ENCODE assay signal across 15 cellular contexts in genomic region chr1:151237678-151238466, GRCh38. TPM values are rescaled to one million over a fixed set of nuclear protein-coding genes. Genes with fewer than 3 reads are reported as not detected.
DNase-seq lines count a peak whose midpoint lies in the region; ATAC-seq, FAIRE-seq and TF ChIP-seq lines count a peak whose summit lies in the region.
"Had no signal": no experiment of that assay in that cellular context is flagged by ENCODE, and none has a peak within 500 bp of the region (broad histone marks: within the 10 kb centered on the region; RNA-seq: fewer than 3 reads in every experiment).

No MANE protein-coding gene starts in this region.

- no peak for DNase-seq in activated T-cell treated with anti-CD3 and anti-CD28 coated beads, Interleukin-2, amount 50 U/mL, for 24 hours
- DNase-seq in activated T-cell treated with anti-CD3 and anti-CD28 coated beads for 4 hours, result no peak
- DNase-seq in MV-4-11 (lab: John Stamatoyannopoulos, UW), result peak; percentile 73
- DNase-seq in GM12878 (ENCODE audit: low read depth, low spot score), result no peak
- DNase-seq in smooth muscle cell (lab: John Stamatoyannopoulos, UW; ENCODE audit: unreplicated experiment), result no peak
- no peak for DNase-seq in kidney tubule cell (ENCODE audit: low spot score)
- no peak for DNase-seq in effector CD4-positive, alpha-beta T cell
- DNase-seq in D721Med (ENCODE audit: insufficient read length, low spot score), result no peak
- DNase-seq: NCI-H1048, NCI-H510A treated with DMSO at 0.1 percent for 48 hours had no signal

- H3K9ac ChIP-seq in GM12878 (ENCODE audit: control insufficient read depth, insufficient read depth, low read length) (no peak overlapping the region), smooth muscle cell (ENCODE audit: low read depth) (no peak overlapping the region)

- peaks cover 2% of the 10 kb centered on the region for H3K4me1 Mint-ChIP-seq in activated T-cell treated with anti-CD3 and anti-CD28 coated beads, Interleukin-2, amount 50 U/mL, for 24 hours (ENCODE audit: low read depth)

- TF ChIP-seq CTCF in GM12878 (IDR thresholded peaks at IDR 0.05 in 2 of 3, conservative IDR thresholded peaks at IDR 0.05 in 1 of 3; ENCODE audit: control insufficient read depth in 2 of 3, extremely low read depth in 1 of 3, insufficient read depth in 1 of 3, low read depth in 3 of 3, low read length in 3 of 3) (no peak), smooth muscle cell (IDR thresholded peaks at IDR 0.05; ENCODE audit: borderline replicate concordance, insufficient read depth, poor library complexity, severe bottlenecking) (no peak), D721Med (IDR thresholded peaks at IDR 0.05; ENCODE audit: insufficient read depth, missing control alignments) (no peak)

- H3K4me3 ChIP-seq in GM12878, result no peak overlapping the region
- H3K4me3 ChIP-seq in smooth muscle cell, result no peak overlapping the region
- H3K4me3 ChIP-seq: skin epidermis had no signal

- H3K4me2 ChIP-seq in GM12878 (ENCODE audit: control insufficient read depth, insufficient read depth) (no peak overlapping the region), smooth muscle cell (no peak overlapping the region)

- intact Hi-C loops in GM12878 (cut with micrococcal nuclease; ENCODE audit: unreplicated experiment), result no loop called here

- H3K9me3 Mint-ChIP-seq in activated T-cell treated with anti-CD3 and anti-CD28 coated beads, Interleukin-2, amount 50 U/mL, for 24 hours, result no peaks in the 10 kb centered on the region
- H3K9me3 Mint-ChIP-seq: natural killer cell treated with Interleukin-12 subunit alpha and Interleukin-12 subunit beta and Interleukin-15 and Interleukin-18, amount 100 ng/mL, for 72 hours; type B pancreatic cell had no signal

- H3K27me3 ChIP-seq in GM12878 (replicated peaks in 1 of 2; ENCODE audit: control insufficient read depth in 2 of 2, insufficient read depth in 2 of 2, low read length in 1 of 2) (no peaks in the 10 kb centered on the region), smooth muscle cell (ENCODE audit: low read depth) (no peaks in the 10 kb centered on the region)

- H4K20me1 ChIP-seq in GM12878 (ENCODE audit: control insufficient read depth, insufficient read depth), result no peaks in the 10 kb centered on the region
- H4K20me1 ChIP-seq in smooth muscle cell (ENCODE audit: low read depth), result peaks cover 15% of the 10 kb centered on the region

- POLR2A ChIA-PET in GM12878 (lab: Charles Lee), result no interaction called here

- H3K27ac Mint-ChIP-seq in activated T-cell treated with anti-CD3 and anti-CD28 coated beads, Interleukin-2, amount 50 U/mL, for 24 hours, result peak overlapping the region; percentile 6
- H3K27ac Mint-ChIP-seq: type B pancreatic cell had no signal

- H3F3A ChIP-seq in smooth muscle cell (ENCODE audit: low read depth), result peaks cover 5% of the 10 kb centered on the region

- H3K9me3 ChIP-seq in GM12878 (replicated peaks; ENCODE audit: control insufficient read depth, insufficient read depth, low read length) (no peaks in the 10 kb centered on the region), smooth muscle cell (replicated peaks; ENCODE audit: low read depth) (no peaks in the 10 kb centered on the region)

- H3K27ac ChIP-seq in GM12878 (ENCODE audit: control insufficient read depth, insufficient read depth) (no peak overlapping the region), smooth muscle cell (ENCODE audit: low read depth) (peak overlapping the region; percentile 55)

- H3K36me3 Mint-ChIP-seq in activated T-cell treated with anti-CD3 and anti-CD28 coated beads, Interleukin-2, amount 50 U/mL, for 24 hours (ENCODE audit: low read depth), result peaks cover 95% of the 10 kb centered on the region

- peak; percentile 27 for FAIRE-seq in GM12878 (lab: Jason Lieb, UNC)
- no peak for FAIRE-seq in D721Med (lab: Jason Lieb, UNC)
- FAIRE-seq: frontal cortex had no signal

- no peak for TF ChIP-seq POLR2A in GM12878 (IDR thresholded peaks at IDR 0.05; ENCODE audit: low read depth, low read length)

- CTCF ChIA-PET in GM12878 (lab: Yijun Ruan, JAX), result interaction anchor here (1.2 to 1.6 kb wide), 2 partner anchors 11 to 14 kb away, joined by 3 to 6 read pairs; no protein-coding TSS in a partner anchor

- no TSS peak for BruUV-seq in GM12878 (replicated peaks; lab: Mats Ljungman, UMichigan)

- H3K4me1 ChIP-seq in GM12878 (ENCODE audit: control insufficient read depth, insufficient read depth, low read length), result peaks cover 8% of the 10 kb centered on the region; the same call in 1 of the 2 replicates
- H3K4me1 ChIP-seq in smooth muscle cell (ENCODE audit: low read depth), result no peaks in the 10 kb centered on the region

- in situ Hi-C loops in GM12878 (cut with MboI), result no loop called here

- no peak overlapping the region for H3K4me3 Mint-ChIP-seq in activated T-cell treated with anti-CD3 and anti-CD28 coated beads, Interleukin-2, amount 50 U/mL, for 24 hours
- H3K4me3 Mint-ChIP-seq: natural killer cell treated with Interleukin-12 subunit alpha and Interleukin-12 subunit beta and Interleukin-15 and Interleukin-18, amount 100 ng/mL, for 72 hours; type B pancreatic cell had no signal

- TF ChIP-seq EP300 in GM12878 (IDR thresholded peaks at IDR 0.05; ENCODE audit: borderline replicate concordance in 1 of 2, control insufficient read depth in 1 of 2, low read depth in 2 of 2, low read length in 2 of 2), result no peak

- WGBS in GM12878 (ENCODE audit: insufficient coverage, insufficient replicate concordance, low lambda C conversion rate, missing lambda C conversion rate), result 59% methylated on average over 4 of the region's 4 CpGs
- WGBS in smooth muscle cell (ENCODE audit: low lambda C conversion rate), result 82% methylated on average over 4 of the region's 4 CpGs

- ATAC-seq in GM12878, result peak; percentile 84
- ATAC-seq: activated CD4-positive, CD25-positive, alpha-beta regulatory T cell treated with anti-CD3 and anti-CD28 coated beads, Interleukin-2, amount 50 U/mL, for 24 hours; natural killer cell treated with Interleukin-12 subunit alpha and Interleukin-12 subunit beta and Interleukin-15 and Interleukin-18, amount 100 ng/mL, for 72 hours had no signal

- TF ChIP-seq RAD21 in GM12878 (IDR thresholded peaks at IDR 0.05; ENCODE audit: insufficient read depth, low read depth, low read length), result no peak

- SMC1A ChIA-PET in GM12878 (lab: Charles Lee; ENCODE audit: uncharacterized antibody, unreplicated experiment), result interaction anchor here (0.8 kb wide), 1 partner anchor 43 kb away, joined by 3 read pairs; no protein-coding TSS in a partner anchor

- RAD21 ChIA-PET in GM12878 (lab: Charles Lee; ENCODE audit: unreplicated experiment), result interaction anchor here (0.6 kb wide), 1 partner anchor 17 kb away, joined by 5 read pairs; the partner anchor contains the start of gene PSMD4

- H3K27me3 Mint-ChIP-seq in activated T-cell treated with anti-CD3 and anti-CD28 coated beads, Interleukin-2, amount 50 U/mL, for 24 hours, result no peaks in the 10 kb centered on the region
- H3K27me3 Mint-ChIP-seq: natural killer cell treated with Interleukin-12 subunit alpha and Interleukin-12 subunit beta and Interleukin-15 and Interleukin-18, amount 100 ng/mL, for 72 hours; type B pancreatic cell had no signal

- no peaks in the 10 kb centered on the region for H3K79me2 ChIP-seq in GM12878 (ENCODE audit: control insufficient read depth, insufficient read depth, low read length)
- no peaks in the 10 kb centered on the region for H3K79me2 ChIP-seq in smooth muscle cell (ENCODE audit: low read depth)

- H3K36me3 ChIP-seq in GM12878 (ENCODE audit: control insufficient read depth in 2 of 2, insufficient read depth in 2 of 2, low read length in 1 of 2), result peaks cover 19 to 42% of the 10 kb centered on the region in 2 experiments
- peaks cover 40% of the 10 kb centered on the region for H3K36me3 ChIP-seq in smooth muscle cell (ENCODE audit: low read depth)

- no peak overlapping the region for H2AFZ ChIP-seq in GM12878 (ENCODE audit: control insufficient read depth, low read depth, low read length)
- H2AFZ ChIP-seq in smooth muscle cell (ENCODE audit: low read depth), result no peak overlapping the region

RNA-seq across cellular contexts. Expression of gene PSMD4, which starts 16.7 kb away (rescaled TPM):
- total RNA-seq in GM12878 (2013; cell fraction: nucleolus; rRNA removed), result 46.4 and 48.2 TPM in 2 replicates
- total RNA-seq in GM12878 (2014; rRNA removed) (167 and 169 TPM in 2 replicates), GM12878 (2014; rRNA removed; fragmentation: Illumina TruSeq; extraction: Trizol) (201 and 209 TPM in 2 replicates), GM12878 (2021) (179 and 186 TPM in 2 replicates), smooth muscle cell (97.2 and 109 TPM in 2 replicates)
- polyA plus RNA-seq in GM12878 (2011; ENCODE audit: low read depth), result 113 TPM
- polyA plus RNA-seq in GM12878 (2011; rRNA removed) (221 and 241 TPM in 2 replicates), GM12878 (2014; fragmentation: Illumina TruSeq; extraction: Trizol) (145 and 174 TPM in 2 replicates), GM12878 (2014; fragmentation: Nextera tagmentation; extraction: Ambion mirVana) (100 to 1,000 TPM; 129 to 190 TPM), GM12878 (2014; rRNA removed) (165 and 182 TPM in 2 replicates), GM12878 (2016; fragmentation: Nextera tagmentation; extraction: Ambion mirVana) (100 to 1,000 TPM; 264 to 281 TPM), smooth muscle cell (192 and 198 TPM in 2 replicates)
- 264 and 310 TPM in 2 replicates for polyA plus RNA-seq in GM12878 (2011; cell fraction: cytosol; rRNA removed)
- 130 and 154 TPM in 2 replicates for polyA plus RNA-seq in GM12878 (2011; cell fraction: nucleus; rRNA removed)
- 143 and 169 TPM in 2 replicates for polyA plus RNA-seq in GM12878 (2012)
- polyA minus RNA-seq in GM12878 (2011; rRNA and poly(A)+ RNA removed), result 211 and 229 TPM in 2 replicates
- 48.0 and 71.5 TPM in 2 replicates for polyA minus RNA-seq in GM12878 (2011; cell fraction: cytosol; rRNA and poly(A)+ RNA removed)
- 26.8 and 47.2 TPM in 2 replicates for polyA minus RNA-seq in GM12878 (2011; cell fraction: nucleus; rRNA and poly(A)+ RNA removed)

RNA-seq across cellular contexts. Expression of gene PIP5K1A, which starts 39.5 kb away (rescaled TPM):
- total RNA-seq in GM12878 (2013; cell fraction: nucleolus; rRNA removed), result 299 and 304 TPM in 2 replicates
- total RNA-seq in GM12878 (2014; rRNA removed) (66.3 and 68.7 TPM in 2 replicates), GM12878 (2014; rRNA removed; fragmentation: Illumina TruSeq; extraction: Trizol) (50.2 and 55.8 TPM in 2 replicates), GM12878 (2021) (58.1 and 58.4 TPM in 2 replicates), smooth muscle cell (54.6 and 78.2 TPM in 2 replicates)
- 28.1 TPM for polyA plus RNA-seq in GM12878 (2011; ENCODE audit: low read depth)
- polyA plus RNA-seq in GM12878 (2011; rRNA removed) (81.0 and 114 TPM in 2 replicates), GM12878 (2014; fragmentation: Illumina TruSeq; extraction: Trizol) (75.0 and 96.5 TPM in 2 replicates), GM12878 (2014; fragmentation: Nextera tagmentation; extraction: Ambion mirVana) (1 to 10 TPM; 4.5 to 5.8 TPM), GM12878 (2014; rRNA removed) (50.7 and 52.7 TPM in 2 replicates), GM12878 (2016; fragmentation: Nextera tagmentation; extraction: Ambion mirVana) (10 to 100 TPM; 25.7 to 26.4 TPM), smooth muscle cell (24.1 and 25.8 TPM in 2 replicates)
- 75.7 and 104 TPM in 2 replicates for polyA plus RNA-seq in GM12878 (2011; cell fraction: cytosol; rRNA removed)
- polyA plus RNA-seq in GM12878 (2011; cell fraction: nucleus; rRNA removed), result 116 and 117 TPM in 2 replicates
- 30.2 and 34.5 TPM in 2 replicates for polyA plus RNA-seq in GM12878 (2012)
- polyA minus RNA-seq in GM12878 (2011; rRNA and poly(A)+ RNA removed), result 141 and 213 TPM in 2 replicates
- 34.2 and 44.1 TPM in 2 replicates for polyA minus RNA-seq in GM12878 (2011; cell fraction: cytosol; rRNA and poly(A)+ RNA removed)
- 56.6 and 76.3 TPM in 2 replicates for polyA minus RNA-seq in GM12878 (2011; cell fraction: nucleus; rRNA and poly(A)+ RNA removed)

RNA-seq across cellular contexts. Expression of gene ZNF687, which starts 44.2 kb away (rescaled TPM):
- 43.2 and 52.7 TPM in 2 replicates for total RNA-seq in GM12878 (2013; cell fraction: nucleolus; rRNA removed)
- total RNA-seq in GM12878 (2014; rRNA removed), result 18.0 and 18.8 TPM in 2 replicates
- total RNA-seq in GM12878 (2014; rRNA removed; fragmentation: Illumina TruSeq; extraction: Trizol), result 9.9 and 11.0 TPM in 2 replicates
- 30.9 and 34.1 TPM in 2 replicates for total RNA-seq in GM12878 (2021)
- 11.2 TPM for polyA plus RNA-seq in GM12878 (2011; ENCODE audit: low read depth)
- 7.2 and 17.8 TPM in 2 replicates for polyA plus RNA-seq in GM12878 (2011; rRNA removed)
- 24.8 and 30.1 TPM in 2 replicates for polyA plus RNA-seq in GM12878 (2011; cell fraction: cytosol; rRNA removed)
- 62.8 and 68.6 TPM in 2 replicates for polyA plus RNA-seq in GM12878 (2011; cell fraction: nucleus; rRNA removed)
- polyA plus RNA-seq in GM12878 (2012), result 17.1 and 25.4 TPM in 2 replicates
- 3.7 and 8.9 TPM in 2 replicates for polyA plus RNA-seq in GM12878 (2014; fragmentation: Illumina TruSeq; extraction: Trizol)
- under 1 TPM; 0.08 to 0.51 TPM for polyA plus RNA-seq in GM12878 (2014; fragmentation: Nextera tagmentation; extraction: Ambion mirVana)
- polyA plus RNA-seq in GM12878 (2014; rRNA removed), result 17.3 and 18.9 TPM in 2 replicates
- 1 to 10 TPM; 4.9 to 5.5 TPM for polyA plus RNA-seq in GM12878 (2016; fragmentation: Nextera tagmentation; extraction: Ambion mirVana)
- 34.8 and 58.8 TPM in 2 replicates for polyA minus RNA-seq in GM12878 (2011; rRNA and poly(A)+ RNA removed)
- polyA minus RNA-seq in GM12878 (2011; cell fraction: cytosol; rRNA and poly(A)+ RNA removed), result 15.6 and 23.5 TPM in 2 replicates
- 42.0 and 67.8 TPM in 2 replicates for polyA minus RNA-seq in GM12878 (2011; cell fraction: nucleus; rRNA and poly(A)+ RNA removed)
- 10.7 and 13.1 TPM in 2 replicates for total RNA-seq in smooth muscle cell
- polyA plus RNA-seq in smooth muscle cell, result 2.4 and 4.2 TPM in 2 replicates

RNA-seq across cellular contexts. Expression of gene VPS72, which starts 47.9 kb away (rescaled TPM):
- total RNA-seq in GM12878 (2013; cell fraction: nucleolus; rRNA removed), result 16.4 and 18.4 TPM in 2 replicates
- total RNA-seq in GM12878 (2014; rRNA removed), result 52.5 and 53.7 TPM in 2 replicates
- total RNA-seq in GM12878 (2014; rRNA removed; fragmentation: Illumina TruSeq; extraction: Trizol), result 40.6 and 47.5 TPM in 2 replicates
- 56.5 and 58.4 TPM in 2 replicates for total RNA-seq in GM12878 (2021)
- polyA plus RNA-seq in GM12878 (2011; ENCODE audit: low read depth), result 19.3 TPM
- 73.7 and 96.0 TPM in 2 replicates for polyA plus RNA-seq in GM12878 (2011; rRNA removed)
- 47.3 and 54.0 TPM in 2 replicates for polyA plus RNA-seq in GM12878 (2011; cell fraction: cytosol; rRNA removed)
- 29.2 and 31.1 TPM in 2 replicates for polyA plus RNA-seq in GM12878 (2011; cell fraction: nucleus; rRNA removed)
- polyA plus RNA-seq in GM12878 (2012), result 25.8 and 26.8 TPM in 2 replicates
- polyA plus RNA-seq in GM12878 (2014; fragmentation: Illumina TruSeq; extraction: Trizol), result 77.8 and 85.4 TPM in 2 replicates
- polyA plus RNA-seq in GM12878 (2014; fragmentation: Nextera tagmentation; extraction: Ambion mirVana), result 1 to 10 TPM; 6.7 to 9.0 TPM
- 56.0 and 57.7 TPM in 2 replicates for polyA plus RNA-seq in GM12878 (2014; rRNA removed)
- polyA plus RNA-seq in GM12878 (2016; fragmentation: Nextera tagmentation; extraction: Ambion mirVana), result 10 to 100 TPM; 63.7 to 67.5 TPM
- 19.7 and 32.2 TPM in 2 replicates for polyA minus RNA-seq in GM12878 (2011; rRNA and poly(A)+ RNA removed)
- polyA minus RNA-seq in GM12878 (2011; cell fraction: cytosol; rRNA and poly(A)+ RNA removed), result 11.9 and 13.0 TPM in 2 replicates
- 5.9 and 8.9 TPM in 2 replicates for polyA minus RNA-seq in GM12878 (2011; cell fraction: nucleus; rRNA and poly(A)+ RNA removed)
- 35.0 and 44.9 TPM in 2 replicates for total RNA-seq in smooth muscle cell
- polyA plus RNA-seq in smooth muscle cell, result 57.9 and 74.1 TPM in 2 replicates
